ENCODE assay signal across 29 cellular contexts in genomic region chr16:15906439-15906838, GRCh38. TPM values are rescaled to one million over a fixed set of nuclear protein-coding genes. Genes with fewer than 3 reads are reported as not detected.
"Had no signal": no experiment of that assay in that cellular context is flagged by ENCODE, and none has a peak within 500 bp of the region (broad histone marks: within the 10 kb centered on the region; RNA-seq: fewer than 3 reads in every experiment).

No MANE protein-coding gene starts in this region.

- H3K4me2 ChIP-seq: neural progenitor cell had no signal

- H3K9me3 ChIP-seq: neutrophil, thoracic aorta, uterus had no signal

- H3K9ac ChIP-seq: neural progenitor cell, parathyroid adenoma had no signal

- H3K27ac ChIP-seq: lower lobe of right lung, neural progenitor cell, neutrophil, parathyroid adenoma, spleen, suprapubic skin, thoracic aorta, tibial nerve, uterus had no signal

- H3K27me3 ChIP-seq: neural progenitor cell, neutrophil, spleen, suprapubic skin, tibial nerve, uterus had no signal

- H3K4me1 ChIP-seq: lower lobe of right lung, neural progenitor cell, parathyroid adenoma, suprapubic skin, tibial nerve, uterus had no signal

- H3K79me2 ChIP-seq: parathyroid adenoma had no signal

- H3K36me3 ChIP-seq: lower lobe of right lung, neural progenitor cell, neutrophil, spleen, suprapubic skin, thoracic aorta, tibial nerve, uterus had no signal

- DNase-seq: head of caudate nucleus; hippocampal formation; kidney glomerular epithelial cell; left cardiac atrium; lower lobe of right lung; mammary epithelial cell; mesenchymal stem cell; midbrain; mucosa of descending colon; naive thymus-derived CD4-positive, alpha-beta T cell; nephron progenitor cell; occipital lobe; retina; right cardiac atrium; small intestine; spleen; stimulated activated CD4-positive, alpha-beta T cell treated with anti-CD3 and anti-CD28 coated beads, Interleukin-4, amount 100 ng/mL, for 24 hours; stimulated activated naive CD4-positive, alpha-beta T cell; uterus had no signal

- H3K4me3 ChIP-seq: lower lobe of right lung, mucosa of descending colon, neural progenitor cell, spleen, suprapubic skin, thoracic aorta, tibial nerve, uterus had no signal

- ATAC-seq: left cardiac atrium; left lobe of liver; lower lobe of right lung; mucosa of descending colon; naive thymus-derived CD4-positive, alpha-beta T cell; right cardiac atrium; sciatic nerve; stimulated activated effector memory CD8-positive, alpha-beta T cell treated with anti-CD3 and anti-CD28 coated beads, Interleukin-12 subunit alpha, Interleukin-12 subunit beta, amount 100 ng/mL, for 72 hours had no signal

- H2AFZ ChIP-seq: neural progenitor cell, parathyroid adenoma had no signal

RNA-seq across cellular contexts. Expression of gene MYH11, which starts 49.6 kb away (rescaled TPM):
- polyA plus RNA-seq: keratinocyte, mammary epithelial cell had no signal
